Comparison of ENCODE assay signal across 11 cellular contexts in genomic region chr21:43825936-43826622, GRCh38. TPM values are rescaled to one million over a fixed set of nuclear protein-coding genes. Genes with fewer than 3 reads are reported as not detected.
DNase-seq lines count a peak whose midpoint lies in the region; ATAC-seq and TF ChIP-seq lines count a peak whose summit lies in the region.
"Had no signal": no experiment of that assay in that cellular context is flagged by ENCODE, and none has a peak within 500 bp of the region (broad histone marks: within the 10 kb centered on the region; RNA-seq: fewer than 3 reads in every experiment).

No MANE protein-coding gene starts in this region.

- DNase-seq in Right ventricle myocardium inferior (ENCODE audit: missing footprints) (no peak), right atrium auricular region (ENCODE audit: low spot score) (no peak), left lobe of liver (ENCODE audit: low spot score) (no peak), RPMI8226 (no peak), adrenal gland (no peak), NOMO-1 (lab: John Stamatoyannopoulos, UW; ENCODE audit: unreplicated experiment in 2 of 2) (no peak), SKM-1 treated with dmso at 0.1 percent for 144 hours (lab: John Stamatoyannopoulos, UW; ENCODE audit: unreplicated experiment) (no peak)
- DNase-seq: kidney glomerular epithelial cell; stimulated activated CD4-positive, alpha-beta T cell treated with anti-CD3 and anti-CD28 coated beads, Interleukin-15, amount 100 ng/mL, for 24 hours; testis had no signal

- 61 to 80% (median 71%) methylated on average over 5 to 31 of the region's 31 CpGs for WGBS in adrenal gland, 4 donors

- intact Hi-C loops in Right ventricle myocardium inferior (cut with DNase I) (no loop called here), adrenal gland (cut with DNase I) (no loop called here)

- no peak for TF ChIP-seq POLR2A in adrenal gland (IDR thresholded peaks at IDR 0.05)

- no peaks in the 10 kb centered on the region for H3K4me1 ChIP-seq in right atrium auricular region
- no peaks in the 10 kb centered on the region for H3K4me1 ChIP-seq in adrenal gland (replicated peaks in 1 of 2)

- H3K27me3 ChIP-seq in right atrium auricular region (no peaks in the 10 kb centered on the region), adrenal gland (no peaks in the 10 kb centered on the region)
- H3K27me3 ChIP-seq: testis had no signal

- TF ChIP-seq CTCF in right atrium auricular region (IDR thresholded peaks at IDR 0.05) (peak in 1 of 2 donors; percentile 35), WI38 (IDR thresholded peaks at IDR 0.05; ENCODE audit: low read depth, low read length) (peak; percentile 33; the same call in 1 of the 2 replicates), adrenal gland (IDR thresholded peaks at IDR 0.05) (peak in 1 of 6 experiments; percentile 2)

- H3K27ac ChIP-seq in right atrium auricular region (no peak overlapping the region), adrenal gland (no peak overlapping the region)
- H3K27ac ChIP-seq: testis had no signal

- ATAC-seq in Right ventricle myocardium inferior (peak; percentile 25), left lobe of liver (peak; percentile 76)

- H3K4me3 ChIP-seq in right atrium auricular region (no peak overlapping the region), WI38 (ENCODE audit: low read depth, low read length) (no peak overlapping the region), adrenal gland (no peak overlapping the region)
- H3K4me3 ChIP-seq: testis had no signal

- H3K36me3 ChIP-seq in right atrium auricular region: no peaks in the 10 kb centered on the region
- H3K36me3 ChIP-seq in adrenal gland (replicated peaks in 1 of 2): no peaks in the 10 kb centered on the region

- H3K9me3 ChIP-seq in right atrium auricular region (no peaks in the 10 kb centered on the region), adrenal gland (replicated peaks in 1 of 3) (no peaks in the 10 kb centered on the region)
- H3K9me3 ChIP-seq: testis had no signal

RNA-seq across cellular contexts. Expression of gene RRP1, which starts 36.7 kb away (rescaled TPM):
- 10.1 TPM for total RNA-seq in Right ventricle myocardium inferior
- total RNA-seq in right atrium auricular region: 1 to 10 TPM; 5.7 to 10.0 TPM
- 10.3 TPM for total RNA-seq in left lobe of liver
- 10 to 100 TPM; 12.8 to 24.6 (median 19.8) TPM for total RNA-seq in adrenal gland
- 10 to 100 TPM; 16.5 to 29.8 (median 22.9) TPM for polyA plus RNA-seq in adrenal gland

RNA-seq across cellular contexts. Expression of gene AGPAT3, which starts 38.9 kb away (rescaled TPM):
- total RNA-seq in Right ventricle myocardium inferior (93.4 TPM), right atrium auricular region (10 to 100 TPM; 41.3 to 42.5 TPM), left lobe of liver (127 TPM), adrenal gland (10 to 100 TPM; 38.5 to 88.9 (median 59.0) TPM)
- 10 to 100 TPM; 25.3 to 27.8 (median 26.0) TPM for polyA plus RNA-seq in adrenal gland

RNA-seq across cellular contexts. Expression of gene CSTB, which starts 50.0 kb away (rescaled TPM):
- 44.1 TPM for total RNA-seq in Right ventricle myocardium inferior
- 1 to 10 TPM; 8.3 to 8.4 TPM for total RNA-seq in right atrium auricular region
- 25.6 TPM for total RNA-seq in left lobe of liver
- total RNA-seq in adrenal gland: 10 to 100 TPM in 7 of 8 donors, 1 to 10 TPM in 1; 9.5 to 72.0 (median 39.4) TPM
- 100 to 1,000 TPM; 116 to 143 (median 127) TPM for polyA plus RNA-seq in adrenal gland
